In the genomic region with DNA sequence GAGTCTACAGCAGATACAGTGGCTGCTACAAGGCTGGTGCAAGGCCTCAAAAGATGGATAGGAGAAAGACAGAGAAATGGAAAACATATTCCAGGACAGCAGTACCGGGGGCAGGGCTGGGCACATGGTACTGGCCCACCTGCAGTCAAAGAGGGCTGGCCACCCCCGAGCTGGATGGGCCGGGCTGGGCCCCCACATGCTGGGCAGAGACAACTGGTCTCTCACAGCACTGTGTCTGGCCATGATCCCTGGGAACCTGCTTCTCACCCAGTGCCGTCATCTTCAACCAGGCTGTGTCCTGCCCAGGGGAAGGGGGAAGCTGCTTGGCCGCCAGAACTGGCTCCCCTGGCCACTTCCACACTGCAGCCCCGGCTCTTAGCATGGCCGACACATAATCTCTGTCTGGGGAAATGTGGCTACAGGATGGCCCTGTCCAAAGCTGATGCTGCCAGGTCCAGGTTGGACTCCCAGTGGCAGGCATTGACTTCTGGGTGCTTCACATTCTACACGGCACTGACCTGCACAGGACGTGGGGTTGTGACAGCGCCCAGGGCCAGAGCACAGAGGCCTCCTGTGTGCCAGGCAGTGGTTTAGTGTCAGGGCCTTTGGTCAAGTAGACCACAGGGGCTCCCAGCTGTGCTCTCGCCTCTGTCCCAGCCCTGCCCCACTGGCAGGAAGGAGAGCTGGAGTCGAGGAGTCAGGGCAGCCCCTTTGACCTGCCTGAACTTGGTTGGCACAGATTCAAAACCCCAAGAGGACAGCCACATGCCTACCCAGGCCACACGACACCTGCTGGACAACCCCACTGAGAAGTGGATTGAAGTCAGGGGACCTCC, we compare ENCODE assay signal across 2 cellular contexts.
TF ChIP-seq lines count a peak whose summit lies in the region.

No MANE protein-coding gene starts in this region.

TF ChIP-seq in liver, 16 proteins besides CTCF, POLR2A, EP300 and RAD21 (continued from another document):
- TF ChIP-seq, protein P1, sequence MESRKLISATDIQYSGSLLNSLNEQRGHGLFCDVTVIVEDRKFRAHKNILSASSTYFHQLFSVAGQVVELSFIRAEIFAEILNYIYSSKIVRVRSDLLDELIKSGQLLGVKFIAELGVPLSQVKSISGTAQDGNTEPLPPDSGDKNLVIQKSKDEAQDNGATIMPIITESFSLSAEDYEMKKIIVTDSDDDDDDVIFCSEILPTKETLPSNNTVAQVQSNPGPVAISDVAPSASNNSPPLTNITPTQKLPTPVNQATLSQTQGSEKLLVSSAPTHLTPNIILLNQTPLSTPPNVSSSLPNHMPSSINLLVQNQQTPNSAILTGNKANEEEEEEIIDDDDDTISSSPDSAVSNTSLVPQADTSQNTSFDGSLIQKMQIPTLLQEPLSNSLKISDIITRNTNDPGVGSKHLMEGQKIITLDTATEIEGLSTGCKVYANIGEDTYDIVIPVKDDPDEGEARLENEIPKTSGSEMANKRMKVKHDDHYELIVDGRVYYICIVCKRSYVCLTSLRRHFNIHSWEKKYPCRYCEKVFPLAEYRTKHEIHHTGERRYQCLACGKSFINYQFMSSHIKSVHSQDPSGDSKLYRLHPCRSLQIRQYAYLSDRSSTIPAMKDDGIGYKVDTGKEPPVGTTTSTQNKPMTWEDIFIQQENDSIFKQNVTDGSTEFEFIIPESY (IDR thresholded peaks at IDR 0.05) = no peak
- TF ChIP-seq, protein P2, sequence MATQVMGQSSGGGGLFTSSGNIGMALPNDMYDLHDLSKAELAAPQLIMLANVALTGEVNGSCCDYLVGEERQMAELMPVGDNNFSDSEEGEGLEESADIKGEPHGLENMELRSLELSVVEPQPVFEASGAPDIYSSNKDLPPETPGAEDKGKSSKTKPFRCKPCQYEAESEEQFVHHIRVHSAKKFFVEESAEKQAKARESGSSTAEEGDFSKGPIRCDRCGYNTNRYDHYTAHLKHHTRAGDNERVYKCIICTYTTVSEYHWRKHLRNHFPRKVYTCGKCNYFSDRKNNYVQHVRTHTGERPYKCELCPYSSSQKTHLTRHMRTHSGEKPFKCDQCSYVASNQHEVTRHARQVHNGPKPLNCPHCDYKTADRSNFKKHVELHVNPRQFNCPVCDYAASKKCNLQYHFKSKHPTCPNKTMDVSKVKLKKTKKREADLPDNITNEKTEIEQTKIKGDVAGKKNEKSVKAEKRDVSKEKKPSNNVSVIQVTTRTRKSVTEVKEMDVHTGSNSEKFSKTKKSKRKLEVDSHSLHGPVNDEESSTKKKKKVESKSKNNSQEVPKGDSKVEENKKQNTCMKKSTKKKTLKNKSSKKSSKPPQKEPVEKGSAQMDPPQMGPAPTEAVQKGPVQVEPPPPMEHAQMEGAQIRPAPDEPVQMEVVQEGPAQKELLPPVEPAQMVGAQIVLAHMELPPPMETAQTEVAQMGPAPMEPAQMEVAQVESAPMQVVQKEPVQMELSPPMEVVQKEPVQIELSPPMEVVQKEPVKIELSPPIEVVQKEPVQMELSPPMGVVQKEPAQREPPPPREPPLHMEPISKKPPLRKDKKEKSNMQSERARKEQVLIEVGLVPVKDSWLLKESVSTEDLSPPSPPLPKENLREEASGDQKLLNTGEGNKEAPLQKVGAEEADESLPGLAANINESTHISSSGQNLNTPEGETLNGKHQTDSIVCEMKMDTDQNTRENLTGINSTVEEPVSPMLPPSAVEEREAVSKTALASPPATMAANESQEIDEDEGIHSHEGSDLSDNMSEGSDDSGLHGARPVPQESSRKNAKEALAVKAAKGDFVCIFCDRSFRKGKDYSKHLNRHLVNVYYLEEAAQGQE (IDR thresholded peaks at IDR 0.05) = no peak
- TF ChIP-seq GABPA (IDR thresholded peaks at IDR 0.05 in 1 of 2, conservative IDR thresholded peaks at IDR 0.05 in 1 of 2) (no peak), SP1 (IDR thresholded peaks at IDR 0.05) (no peak), NR2F2 (IDR thresholded peaks at IDR 0.05) (no peak), HNF4G (IDR thresholded peaks at IDR 0.05) (no peak), YY1 (IDR thresholded peaks at IDR 0.05) (no peak), FOXA1 (IDR thresholded peaks at IDR 0.05) (no peak), TAF1 (conservative IDR thresholded peaks at IDR 0.05) (no peak)
- TF ChIP-seq, protein P3, sequence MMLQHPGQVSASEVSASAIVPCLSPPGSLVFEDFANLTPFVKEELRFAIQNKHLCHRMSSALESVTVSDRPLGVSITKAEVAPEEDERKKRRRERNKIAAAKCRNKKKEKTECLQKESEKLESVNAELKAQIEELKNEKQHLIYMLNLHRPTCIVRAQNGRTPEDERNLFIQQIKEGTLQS (IDR thresholded peaks at IDR 0.05) = no peak

TF ChIP-seq in HepG2, 621 proteins besides CTCF, POLR2A, EP300 and RAD21 (continued from another document):
- no peak for TF ChIP-seq BCLAF1 (IDR thresholded peaks at IDR 0.05)
- TF ChIP-seq ZNF562 (CRISPR knock-in tag; IDR thresholded peaks at IDR 0.05; ENCODE audit: borderline replicate concordance) = no peak
